In the genomic region with DNA sequence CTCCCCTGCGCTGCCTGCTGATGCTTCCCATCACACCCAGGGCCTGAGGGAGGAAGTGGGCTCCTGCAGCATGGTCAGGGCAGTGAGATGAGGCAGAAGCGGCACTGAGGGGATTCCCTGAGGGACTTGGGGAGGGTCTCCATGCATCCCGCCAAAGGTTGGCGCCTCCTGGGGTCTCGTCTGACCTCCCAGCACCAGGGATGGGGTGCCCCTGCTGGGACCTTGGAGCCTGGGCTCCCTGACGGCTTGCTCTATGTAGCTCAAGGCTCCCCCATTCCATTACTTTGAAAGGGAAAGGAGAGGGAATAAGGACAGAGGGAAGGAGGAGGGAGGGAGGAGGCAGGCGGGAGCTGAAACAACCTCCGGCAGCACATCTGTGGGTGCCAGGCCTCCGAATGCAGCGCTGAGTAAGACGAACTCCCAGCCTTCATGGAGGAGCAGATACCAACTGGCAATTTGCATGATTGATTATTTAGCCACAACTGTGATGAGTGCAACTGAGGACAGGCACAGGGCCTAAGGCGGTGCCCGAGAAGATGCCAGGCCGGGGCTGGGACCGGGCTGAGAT, we compare ENCODE assay signal across 16 cellular contexts.
"Had no signal": no experiment of that assay in that cellular context is flagged by ENCODE, and none has a peak within 500 bp of the region (broad histone marks: within the 10 kb centered on the region; RNA-seq: fewer than 3 reads in every experiment).

No MANE protein-coding gene starts in this region.

- H3K9me3 Mint-ChIP-seq: activated naive CD4-positive, alpha-beta T cell treated with anti-CD3 and anti-CD28 coated beads, Interleukin-2, amount 50 U/mL, for 72 hours; activated T-cell treated with anti-CD3 and anti-CD28 coated beads, Interleukin-2, amount 50 U/mL, for 4 hours had no signal

- H3K4me1 Mint-ChIP-seq: T-helper 17 cell had no signal

- H3K9me3 ChIP-seq: esophagus muscularis mucosa, right lobe of liver, uterus had no signal

- H3K4me1 ChIP-seq: right lobe of liver, uterus had no signal

- H3K27me3 ChIP-seq: esophagus muscularis mucosa, right lobe of liver, uterus had no signal

- H3K27ac ChIP-seq: right lobe of liver, uterus had no signal

- H3K4me3 ChIP-seq: esophagus muscularis mucosa, right lobe of liver, uterus had no signal

- DNase-seq: activated CD4-positive, alpha-beta T cell treated with anti-CD3 and anti-CD28 coated beads for 48 hours; activated effector memory CD4-positive, alpha-beta T cell treated with anti-CD3 and anti-CD28 coated beads, Interleukin-2, amount 50 U/mL, for 16 hours; activated T-cell treated with anti-CD3 and anti-CD28 coated beads, Interleukin-2, amount 50 U/mL, for 4 hours; amniotic stem cell; cerebellar nuclear complex; glutamatergic neuron; stimulated activated CD4-positive, alpha-beta T cell treated with anti-CD3 and anti-CD28 coated beads, Interleukin-2, amount 100 ng/mL, for 48 hours; T-helper 17 cell had no signal

- H3K27ac Mint-ChIP-seq: activated naive CD4-positive, alpha-beta T cell treated with anti-CD3 and anti-CD28 coated beads, Interleukin-2, amount 50 U/mL, for 72 hours; stimulated activated naive CD8-positive, alpha-beta T cell treated with anti-CD3 and anti-CD28 coated beads, Interleukin-15, Interleukin-2, amounts not matched to agents 100 ng/mL and 50 ng/mL, for 24 hours; T-helper 17 cell; WTC11 had no signal

- H3K36me3 Mint-ChIP-seq: brain had no signal

- ATAC-seq: activated naive CD4-positive, alpha-beta T cell treated with anti-CD3 and anti-CD28 coated beads, Interleukin-2, amount 50 U/mL, for 72 hours; activated T-cell treated with anti-CD3 and anti-CD28 coated beads, Interleukin-2, amount 50 U/mL, for 4 hours; T-helper 17 cell; WTC11 had no signal

- H3K4me3 Mint-ChIP-seq: activated T-cell treated with anti-CD3 and anti-CD28 coated beads, Interleukin-2, amount 50 U/mL, for 4 hours; brain; neural crest cell; stimulated activated naive CD8-positive, alpha-beta T cell treated with anti-CD3 and anti-CD28 coated beads, Interleukin-15, Interleukin-2, amounts not matched to agents 100 ng/mL and 50 ng/mL, for 24 hours; T-helper 17 cell; WTC11 had no signal

- H3K36me3 ChIP-seq: esophagus muscularis mucosa, right lobe of liver, uterus had no signal
